ENCODE assay signal across 29 cellular contexts in the genomic region with DNA sequence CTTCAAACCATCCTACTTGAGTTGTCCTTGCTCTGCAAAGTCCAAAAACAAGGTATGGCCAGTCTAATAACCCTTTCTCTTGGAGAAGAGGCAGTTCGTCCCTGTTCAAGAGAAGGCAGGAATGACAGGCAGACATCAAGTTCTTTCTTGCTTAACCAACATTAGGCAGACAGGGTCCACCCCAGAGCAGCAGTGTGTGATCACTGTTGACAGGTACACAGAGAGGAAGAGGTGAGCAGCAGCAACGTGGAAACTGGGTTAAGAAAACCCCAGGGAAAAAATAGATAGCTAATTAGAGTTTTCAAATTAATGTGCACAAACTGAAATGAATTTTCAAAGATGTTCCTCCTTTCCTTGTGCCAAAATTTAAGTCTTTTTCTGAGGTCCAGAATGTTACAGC.
"Had no signal": no experiment of that assay in that cellular context is flagged by ENCODE, and none has a peak within 500 bp of the region (broad histone marks: within the 10 kb centered on the region; RNA-seq: fewer than 3 reads in every experiment).

No MANE protein-coding gene starts in this region.

- H3K27me3 ChIP-seq: ascending aorta, body of pancreas, SJSA1 had no signal

- H3K4me3 ChIP-seq: ascending aorta, body of pancreas, SJSA1 had no signal

- H3K4me1 ChIP-seq: ascending aorta, body of pancreas had no signal

- H3K4me2 ChIP-seq: KMS-11 had no signal

- H3K9ac ChIP-seq: KMS-11 had no signal

- H3K27ac Mint-ChIP-seq: activated CD8-positive, alpha-beta T cell treated with anti-CD3 and anti-CD28 coated beads, Interleukin-2, amount 10 ng/mL, durations not matched to agents 7 days and 5 days had no signal

- H3K36me3 ChIP-seq: ascending aorta, SJSA1 had no signal

- FAIRE-seq: bronchial epithelial cell, RCC 7860 had no signal

- H3K4me3 Mint-ChIP-seq: activated CD8-positive, alpha-beta T cell treated with anti-CD3 and anti-CD28 coated beads, Interleukin-2, amount 10 ng/mL, durations not matched to agents 7 days and 5 days had no signal

- DNase-seq: activated CD4-positive, alpha-beta T cell treated with anti-CD3 and anti-CD28 coated beads for 48 hours; activated CD4-positive, alpha-beta T cell treated with anti-CD3 and anti-CD28 coated beads, Interleukin-2, amount 50 U/mL, for 4 hours; activated CD4-positive, CD25-positive, alpha-beta regulatory T cell treated with anti-CD3 and anti-CD28 coated beads, Interleukin-2, amount 50 U/mL, for 72 hours; activated CD8-positive, alpha-beta memory T cell treated with anti-CD3 and anti-CD28 coated beads, Interleukin-2, amount 50 U/mL, for 48 hours; activated CD8-positive, alpha-beta T cell treated with anti-CD3 and anti-CD28 coated beads, Interleukin-2, amount 10 ng/mL, durations not matched to agents 7 days and 5 days; activated effector memory CD4-positive, alpha-beta T cell treated with Interleukin-2 at 50 U/mL for 16 hours; activated naive CD4-positive, alpha-beta T cell treated with Interleukin-2 at 50 U/mL for 16 hours; activated T-cell treated with anti-CD3 and anti-CD28 coated beads, Interleukin-2, amount 50 U/mL, for 1 hour; amniotic stem cell; body of pancreas; central memory CD4-positive, alpha-beta T cell; NCI-H1092; NCI-H1417; NCI-H1694; NCI-H2029; NCI-H2107; NCI-H2171 treated with DMSO at 0.1 percent for 48 hours; NCI-H226; NCI-H69; NK-92 treated with Interleukin-12 subunit alpha and Interleukin-12 subunit beta, amount 100 ng/mL, for 24 hours; PC-3; SHP77; SW 1271 had no signal

- ATAC-seq: activated CD8-positive, alpha-beta T cell treated with anti-CD3 and anti-CD28 coated beads, Interleukin-2, amount 10 ng/mL, durations not matched to agents 7 days and 5 days; body of pancreas; PC-3; SK-N-SH treated with all-trans-retinoic acid at 6 μM for 48 hours had no signal

- H3K27ac ChIP-seq: ascending aorta, body of pancreas, KMS-11, SJSA1 had no signal
